28 cellular contexts compared by ENCODE assay signal in the genomic region with DNA sequence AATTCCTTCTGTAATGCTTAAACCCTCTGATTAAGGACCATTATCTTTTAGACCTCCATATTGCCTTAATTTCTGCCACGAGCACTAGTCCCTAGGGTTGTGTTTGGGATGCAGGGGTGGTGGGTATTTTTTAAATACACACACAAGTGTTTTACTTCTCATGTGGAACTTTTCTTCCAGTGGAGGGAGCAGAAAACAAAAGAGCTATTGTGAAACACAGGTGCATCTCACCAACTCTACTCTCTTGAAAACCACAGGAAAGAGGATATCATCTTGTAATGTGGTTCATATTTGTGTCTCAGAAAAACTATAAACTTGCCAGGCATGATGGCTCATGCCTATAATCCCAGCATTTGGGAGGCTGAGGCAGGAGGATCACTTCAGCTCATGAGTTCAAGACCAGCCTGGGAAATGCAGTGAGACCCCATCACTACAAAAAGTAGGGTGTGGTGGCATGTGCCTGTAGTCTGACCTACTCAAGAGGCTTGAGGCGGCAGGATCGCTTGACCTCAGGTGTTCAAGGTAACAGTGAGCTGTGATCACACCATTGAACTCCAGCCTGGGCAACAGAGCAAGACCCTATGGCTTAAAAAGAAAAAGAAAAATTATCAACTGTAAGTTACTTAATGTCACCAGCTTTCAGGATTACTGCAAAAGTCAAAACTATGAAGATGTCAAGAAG.
"Had no signal": no experiment of that assay in that cellular context is flagged by ENCODE, and none has a peak within 500 bp of the region (broad histone marks: within the 10 kb centered on the region; RNA-seq: fewer than 3 reads in every experiment).

No MANE protein-coding gene starts in this region.

- H3K4me1 ChIP-seq: ascending aorta, colonic mucosa, right atrium auricular region, stomach, thyroid gland, upper lobe of left lung had no signal

- H3K27me3 ChIP-seq: ascending aorta, cardiac muscle cell, colonic mucosa, ovary, right atrium auricular region, stomach, thyroid gland, upper lobe of left lung had no signal

- DNase-seq: activated CD4-positive, alpha-beta memory T cell treated with anti-CD3 and anti-CD28 coated beads for 36 hours; activated CD4-positive, alpha-beta T cell treated with anti-CD3 and anti-CD28 coated beads for 48 hours; activated CD8-positive, alpha-beta memory T cell treated with anti-CD3 and anti-CD28 coated beads, Interleukin-2, amount 50 U/mL, for 4 hours; activated gamma-delta T cell; activated naive CD4-positive, alpha-beta T cell treated with anti-CD3 and anti-CD28 coated beads, Interleukin-2, amount 10 ng/mL, durations not matched to agents 7 days and 5 days; activated naive CD8-positive, alpha-beta T cell treated with anti-CD3 and anti-CD28 coated beads, Interleukin-2, amount 10 ng/mL, durations not matched to agents 7 days and 5 days; activated T-cell treated with anti-CD3 and anti-CD28 coated beads, Interleukin-2, amount 50 U/mL, for 1 hour; cerebellar nuclear complex; colonic mucosa; effector memory CD4-positive, alpha-beta T cell; head of caudate nucleus; hippocampal formation; left cardiac atrium; left ventricle myocardium superior; ovary; stimulated activated CD4-positive, alpha-beta T cell treated with anti-CD3 and anti-CD28 coated beads, Interleukin-15, amount 100 ng/mL, for 24 hours; stimulated activated CD4-positive, alpha-beta T cell treated with anti-CD3 and anti-CD28 coated beads, Interleukin-2, amount 100 ng/mL, for 24 hours; stimulated activated naive B cell treated with anti-CD40 and anti-IgM and Interleukin-4, amounts not matched to agents 10 μg/mL and 1 μg/mL and 100 μg/mL, for 72 hours; stomach; T-helper 9 cell; thyroid gland; upper lobe of left lung had no signal

- H3K9me3 ChIP-seq: ascending aorta, colonic mucosa, ovary, psoas muscle, right atrium auricular region, stomach, thyroid gland, upper lobe of left lung had no signal

- ATAC-seq: activated CD4-positive, CD25-positive, alpha-beta regulatory T cell treated with anti-CD3 and anti-CD28 coated beads, Interleukin-2, amount 50 U/mL, for 24 hours; left cardiac atrium; left ventricle myocardium superior; stimulated activated naive B cell treated with anti-CD40 and anti-IgM and Interleukin-4, amounts not matched to agents 10 μg/mL and 1 μg/mL and 100 μg/mL, for 72 hours had no signal

- H3K27ac ChIP-seq: ascending aorta, cardiac muscle cell, colonic mucosa, ovary, right atrium auricular region, stomach, thyroid gland, upper lobe of left lung, VCaP had no signal

- H3K4me3 ChIP-seq: ascending aorta, cardiac muscle cell, colonic mucosa, ovary, psoas muscle, right atrium auricular region, stomach, thyroid gland, upper lobe of left lung had no signal

- H3K36me3 ChIP-seq: cardiac muscle cell, colonic mucosa, ovary, right atrium auricular region, thyroid gland, upper lobe of left lung had no signal
